8 cellular contexts compared by ENCODE assay signal in the genomic region with DNA sequence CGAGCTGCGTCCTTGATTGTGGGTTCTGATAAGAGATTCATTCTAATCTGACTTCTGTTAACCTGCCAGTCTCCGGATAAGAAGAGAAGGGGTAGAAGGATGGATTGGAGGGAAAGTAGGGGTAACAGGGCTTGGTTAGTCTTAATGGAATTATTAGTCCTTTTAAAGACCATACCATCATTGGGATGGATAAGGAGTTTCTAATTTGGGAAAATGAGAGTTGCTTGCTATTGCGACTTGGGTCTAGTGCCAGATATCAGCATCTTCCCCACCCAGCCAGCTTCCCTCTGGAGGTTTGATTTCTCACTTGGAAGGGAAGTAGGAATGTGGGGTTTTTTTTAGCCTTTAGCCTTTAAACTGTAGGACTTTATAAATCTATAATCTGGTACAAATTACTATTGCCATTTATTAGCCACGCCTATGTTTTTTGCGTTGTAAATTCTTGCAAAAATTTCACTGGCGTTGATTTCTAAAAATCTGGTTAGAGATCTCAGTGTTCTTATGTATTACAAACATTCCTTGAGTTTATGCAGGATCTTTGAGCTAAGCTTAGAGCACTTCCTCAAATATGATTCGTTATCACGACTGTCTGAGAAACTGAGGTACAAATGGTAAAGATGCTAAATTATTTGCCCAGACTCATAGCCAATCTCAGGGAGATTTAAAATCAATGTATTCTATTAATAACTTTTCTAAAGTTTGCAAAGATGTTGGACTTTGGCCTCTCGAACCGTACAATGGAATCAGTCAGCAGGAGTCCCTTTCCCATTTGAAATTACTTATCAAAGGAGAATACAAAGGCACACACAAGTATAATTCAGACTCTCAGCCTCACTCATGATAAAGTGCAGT. TPM values are rescaled to one million over a fixed set of nuclear protein-coding genes. Genes with fewer than 3 reads are reported as not detected.
DNase-seq lines count a peak whose midpoint lies in the region; ATAC-seq and TF ChIP-seq lines count a peak whose summit lies in the region.

No MANE protein-coding gene starts in this region.

- peaks cover 58% of the 10 kb centered on the region for H3K79me2 ChIP-seq in PC-9 (ENCODE audit: low read depth)
- no peaks in the 10 kb centered on the region for H3K79me2 ChIP-seq in parathyroid adenoma

- peak overlapping the region; percentile 98 for H3K27ac ChIP-seq in PC-9
- H3K27ac ChIP-seq in parathyroid adenoma = peak overlapping the region; percentile 85

- peak overlapping the region; percentile 70 for H2AFZ ChIP-seq in PC-9
- peak overlapping the region; percentile 84 for H2AFZ ChIP-seq in parathyroid adenoma

- DNase-seq in DMS 273 treated with DMSO at 0.1 percent for 48 hours (lab: John Stamatoyannopoulos, UW) (peak; percentile 16), PC-9 (no peak), epithelial cell of proximal tubule (ENCODE audit: low read depth) (no peak), mesenteric fat pad (ENCODE audit: low spot score) (no peak), NCI-H2081 treated with DMSO at 0.1 percent for 48 hours (lab: John Stamatoyannopoulos, UW) (no peak)
- DNase-seq in stimulated activated CD4-positive, alpha-beta T cell treated with anti-CD3 and anti-CD28 coated beads, Interleukin-15, amount 100 ng/mL, for 24 hours = no peak

- H3K36me3 ChIP-seq in PC-9 (ENCODE audit: low read depth) (no peaks in the 10 kb centered on the region), parathyroid adenoma (ENCODE audit: control insufficient read depth, insufficient read depth, low read length) (no peaks in the 10 kb centered on the region)

- H3F3A ChIP-seq in PC-9 (ENCODE audit: insufficient read depth, low read depth) = peaks cover 20% of the 10 kb centered on the region

- POLR2A ChIA-PET in PC-9 (lab: Charles Lee; ENCODE audit: unreplicated experiment) = interaction anchor here (0.6 to 1.5 kb wide), 5 partner anchors 10 to 1142 kb away, joined by 3 to 7 read pairs (median 3); no protein-coding TSS in a partner anchor

- no peak for TF ChIP-seq CTCF in PC-9 (conservative IDR thresholded peaks at IDR 0.05)
- no peak for TF ChIP-seq CTCF in epithelial cell of proximal tubule (conservative IDR thresholded peaks at IDR 0.05; ENCODE audit: low read depth, low read length)
- no peak for TF ChIP-seq CTCF in parathyroid adenoma (IDR thresholded peaks at IDR 0.05)

- H3K27me3 ChIP-seq in PC-9 (ENCODE audit: insufficient read depth, low read depth) (no peaks in the 10 kb centered on the region), parathyroid adenoma (ENCODE audit: control insufficient read depth, insufficient read depth, low read length) (no peaks in the 10 kb centered on the region)

- H3K4me2 ChIP-seq in PC-9 (peak overlapping the region; percentile 92), parathyroid adenoma (ENCODE audit: low read length) (peak overlapping the region; percentile 92)

- H4K20me1 ChIP-seq in PC-9 (ENCODE audit: insufficient read depth) = no peaks in the 10 kb centered on the region

- TSS peak; percentile 29 for BruUV-seq in PC-9 (replicated peaks; lab: Mats Ljungman, UMichigan)

- H3K9me3 ChIP-seq in PC-9 (ENCODE audit: insufficient read depth, low read depth) (no peaks in the 10 kb centered on the region), parathyroid adenoma (ENCODE audit: control insufficient read depth, low read length) (no peaks in the 10 kb centered on the region)

- intact Hi-C loops in PC-9 (cut with micrococcal nuclease; ENCODE audit: unreplicated experiment) = loop anchor here (1.0 to 5.0 kb wide), 5 partner anchors 10 to 265 kb away; a partner anchor contains a TSS

- CTCF ChIA-PET in PC-9 (lab: Charles Lee) = no interaction called here

- peak overlapping the region; percentile 93 for H3K4me3 ChIP-seq in PC-9
- peak overlapping the region; percentile 90 for H3K4me3 ChIP-seq in epithelial cell of proximal tubule (ENCODE audit: low read depth, low read length)
- peak overlapping the region; percentile 82 for H3K4me3 ChIP-seq in parathyroid adenoma (ENCODE audit: low read depth, low read length)

- ATAC-seq in GM18868 (IDR thresholded peaks at IDR 0.05; ENCODE audit: unreplicated experiment) = no peak

- no peak overlapping the region for H3K9ac ChIP-seq in parathyroid adenoma

- H3K9me2 ChIP-seq in PC-9 (ENCODE audit: insufficient read depth) = no peaks in the 10 kb centered on the region

- H3K4me1 ChIP-seq in PC-9 (replicated peaks; ENCODE audit: insufficient read depth) (peaks cover 53% of the 10 kb centered on the region), parathyroid adenoma (peaks cover 7% of the 10 kb centered on the region)

RNA-seq across cellular contexts. Expression of a gene that starts 1.3 kb away (rescaled TPM):
- total RNA-seq in PC-9 (2021) = 68.1 and 80.5 TPM in 2 replicates
- 18.0 and 23.4 TPM in 2 replicates for total RNA-seq in epithelial cell of proximal tubule
- 49.5 TPM for total RNA-seq in mesenteric fat pad

RNA-seq across cellular contexts. Expression of a gene that starts 54.8 kb away (rescaled TPM):
- total RNA-seq in PC-9 (2021) (31.6 and 35.6 TPM in 2 replicates), epithelial cell of proximal tubule (57.9 and 83.1 TPM in 2 replicates), mesenteric fat pad (22.3 TPM)
